Comparison of ENCODE assay signal across 15 cellular contexts in genomic region chr18:24055878-24056277, GRCh38. TPM values are rescaled to one million over a fixed set of nuclear protein-coding genes. Genes with fewer than 3 reads are reported as not detected.
DNase-seq lines count a peak whose midpoint lies in the region; ATAC-seq and TF ChIP-seq lines count a peak whose summit lies in the region.
"Had no signal": no experiment of that assay in that cellular context is flagged by ENCODE, and none has a peak within 500 bp of the region (broad histone marks: within the 10 kb centered on the region; RNA-seq: fewer than 3 reads in every experiment).

No MANE protein-coding gene starts in this region.

- H3K27me3 ChIP-seq in fibroblast of lung (ENCODE audit: control insufficient read depth, insufficient read depth, low read length) (no peaks in the 10 kb centered on the region), thymus (ENCODE audit: control insufficient read depth, insufficient read depth) (no peaks in the 10 kb centered on the region)

- H3K27ac ChIP-seq in fibroblast of lung (ENCODE audit: insufficient read depth, low read length) (no peak overlapping the region), thymus (ENCODE audit: low read depth) (peak overlapping the region; percentile 8)
- H3K27ac ChIP-seq: parathyroid adenoma had no signal

- WGBS in thymus: 89% methylated on average over 2 of the region's 2 CpGs

- peaks cover 14% of the 10 kb centered on the region for H3K36me3 Mint-ChIP-seq in activated naive CD4-positive, alpha-beta T cell treated with anti-CD3 and anti-CD28 coated beads, Interleukin-2, amount 50 U/mL, for 24 hours
- peaks cover 5 to 8% of the 10 kb centered on the region in 2 donors for H3K36me3 Mint-ChIP-seq in activated naive CD4-positive, alpha-beta T cell treated with anti-CD3 and anti-CD28 coated beads, Interleukin-2, amount 50 U/mL, for 72 hours

- no peaks in the 10 kb centered on the region for H3K36me3 ChIP-seq in fibroblast of lung (ENCODE audit: control insufficient read depth, insufficient read depth, low read length)
- no peaks in the 10 kb centered on the region for H3K36me3 ChIP-seq in thymus (ENCODE audit: control insufficient read depth, insufficient read depth)

- ATAC-seq in activated naive CD4-positive, alpha-beta T cell treated with anti-CD3 and anti-CD28 coated beads, Interleukin-2, amount 50 U/mL, for 72 hours: no peak
- ATAC-seq in HG03039 (IDR thresholded peaks at IDR 0.05; ENCODE audit: unreplicated experiment): no peak
- ATAC-seq: left colon had no signal

- peak overlapping the region; percentile 63 for H3K4me3 Mint-ChIP-seq in activated naive CD4-positive, alpha-beta T cell treated with anti-CD3 and anti-CD28 coated beads, Interleukin-2, amount 50 U/mL, for 24 hours

- H3K27me3 Mint-ChIP-seq in activated naive CD4-positive, alpha-beta T cell treated with anti-CD3 and anti-CD28 coated beads, Interleukin-2, amount 50 U/mL, for 24 hours: no peaks in the 10 kb centered on the region

- H3K4me2 ChIP-seq in fibroblast of lung (ENCODE audit: extremely low read depth, insufficient read depth, low read length): peak overlapping the region; percentile 2

- no peak for DNase-seq in activated naive CD4-positive, alpha-beta T cell treated with anti-CD3 and anti-CD28 coated beads, Interleukin-2, amount 50 U/mL, for 72 hours (ENCODE audit: low spot score in 2 of 2)
- DNase-seq in NCI-H524 (lab: John Stamatoyannopoulos, UW) (peak; percentile 77 to 85), fibroblast of lung (ENCODE audit: low read depth in 2 of 2) (no peak), epidermal melanocyte (ENCODE audit: insufficient read length, low spot score) (no peak)
- no peak for DNase-seq in stimulated activated CD4-positive, alpha-beta T cell treated with anti-CD3 and anti-CD28 coated beads, Interleukin-15, amount 100 ng/mL, for 24 hours
- DNase-seq: activated effector memory CD4-positive, alpha-beta T cell treated with anti-CD3 and anti-CD28 coated beads, Interleukin-2, amount 50 U/mL, for 16 hours; AML-193; GDM1; left colon; NCI-H1694 treated with DMSO at 0.1 percent for 48 hours; stimulated activated CD4-positive, alpha-beta T cell treated with anti-CD3 and anti-CD28 coated beads, Interleukin-4, amount 100 ng/mL, for 1 hour had no signal

- H3K9ac ChIP-seq in fibroblast of lung (ENCODE audit: insufficient read depth, low read length): no peak overlapping the region
- H3K9ac ChIP-seq: parathyroid adenoma had no signal

- no peak for TF ChIP-seq CTCF in fibroblast of lung (conservative IDR thresholded peaks at IDR 0.05 in 1 of 2, IDR thresholded peaks at IDR 0.05 in 1 of 2; ENCODE audit: low read depth in 1 of 2, low read length in 2 of 2)

- H3K9me3 ChIP-seq in fibroblast of lung (ENCODE audit: control insufficient read depth, insufficient read depth, low read depth, low read length): no peaks in the 10 kb centered on the region
- H3K9me3 ChIP-seq in thymus (ENCODE audit: control insufficient read depth): no peaks in the 10 kb centered on the region

- no peaks in the 10 kb centered on the region for H3K79me2 ChIP-seq in fibroblast of lung (ENCODE audit: control insufficient read depth, insufficient read depth, low read length)
- H3K79me2 ChIP-seq: parathyroid adenoma had no signal

- H3K4me1 Mint-ChIP-seq in activated naive CD4-positive, alpha-beta T cell treated with anti-CD3 and anti-CD28 coated beads, Interleukin-2, amount 50 U/mL, for 24 hours: peaks cover 86% of the 10 kb centered on the region

- peak overlapping the region; percentile 80 for H3K27ac Mint-ChIP-seq in activated naive CD4-positive, alpha-beta T cell treated with anti-CD3 and anti-CD28 coated beads, Interleukin-2, amount 50 U/mL, for 24 hours
- peak overlapping the region in 1 of 2 donors; percentile 93 for H3K27ac Mint-ChIP-seq in activated naive CD4-positive, alpha-beta T cell treated with anti-CD3 and anti-CD28 coated beads, Interleukin-2, amount 50 U/mL, for 72 hours

- H3K4me1 ChIP-seq in fibroblast of lung (ENCODE audit: control insufficient read depth, extremely low read depth, insufficient read depth, low read length): peaks cover 10% of the 10 kb centered on the region
- H3K4me1 ChIP-seq in thymus (ENCODE audit: control insufficient read depth, insufficient read depth, low read length): no peaks in the 10 kb centered on the region
- H3K4me1 ChIP-seq: parathyroid adenoma had no signal

- no peak overlapping the region for H2AFZ ChIP-seq in fibroblast of lung (ENCODE audit: low read length)
- H2AFZ ChIP-seq: parathyroid adenoma had no signal

- H3K9me3 Mint-ChIP-seq in activated naive CD4-positive, alpha-beta T cell treated with anti-CD3 and anti-CD28 coated beads, Interleukin-2, amount 50 U/mL, for 24 hours: peaks cover 4% of the 10 kb centered on the region
- H3K9me3 Mint-ChIP-seq in activated naive CD4-positive, alpha-beta T cell treated with anti-CD3 and anti-CD28 coated beads, Interleukin-2, amount 50 U/mL, for 72 hours: peaks cover 3 to 8% of the 10 kb centered on the region in 2 donors

- H4K20me1 ChIP-seq in fibroblast of lung (ENCODE audit: control insufficient read depth, extremely low read depth, insufficient read depth, low read length): no peaks in the 10 kb centered on the region

- no peak overlapping the region for H3K4me3 ChIP-seq in fibroblast of lung (replicated peaks in 1 of 4; ENCODE audit: control extremely low read depth in 1 of 4, insufficient read depth in 1 of 4, low read depth in 3 of 4, low read length in 4 of 4)
- H3K4me3 ChIP-seq in thymus (ENCODE audit: low read length): no peak overlapping the region

RNA-seq across cellular contexts. Expression of gene TTC39C, which starts 41.3 kb away (rescaled TPM):
- 10 to 100 TPM; 44.0 to 46.2 TPM for total RNA-seq in activated naive CD4-positive, alpha-beta T cell treated with anti-CD3 and anti-CD28 coated beads, Interleukin-2, amount 50 U/mL, for 72 hours
- total RNA-seq in fibroblast of lung: 32.0 and 32.6 TPM in 2 replicates
- polyA plus RNA-seq in fibroblast of lung (15.8 and 17.7 TPM in 2 replicates), thymus (33.7 TPM)
- 11.4 and 15.7 TPM in 2 replicates for polyA plus RNA-seq in fibroblast of lung (2012)
- 7.1 and 12.3 TPM in 2 replicates for polyA minus RNA-seq in fibroblast of lung (ENCODE audit: low replicate concordance)

Comparison
In these comparisons a context has a peak if more than half of its experiments do, and no peak if none do; other contexts are left out.
1. DNase-seq: peak in NCI-H524 (2 of 2); none in activated naive CD4-positive, alpha-beta T cell treated with anti-CD3 and anti-CD28 coated beads, Interleukin-2, amount 50 U/mL, for 72 hours (0 of 2), fibroblast of lung (0 of 2), epidermal melanocyte (single experiment) and stimulated activated CD4-positive, alpha-beta T cell treated with anti-CD3 and anti-CD28 coated beads, Interleukin-15, amount 100 ng/mL, for 24 hours (single experiment).